15 cellular contexts compared by ENCODE assay signal in the genomic region with DNA sequence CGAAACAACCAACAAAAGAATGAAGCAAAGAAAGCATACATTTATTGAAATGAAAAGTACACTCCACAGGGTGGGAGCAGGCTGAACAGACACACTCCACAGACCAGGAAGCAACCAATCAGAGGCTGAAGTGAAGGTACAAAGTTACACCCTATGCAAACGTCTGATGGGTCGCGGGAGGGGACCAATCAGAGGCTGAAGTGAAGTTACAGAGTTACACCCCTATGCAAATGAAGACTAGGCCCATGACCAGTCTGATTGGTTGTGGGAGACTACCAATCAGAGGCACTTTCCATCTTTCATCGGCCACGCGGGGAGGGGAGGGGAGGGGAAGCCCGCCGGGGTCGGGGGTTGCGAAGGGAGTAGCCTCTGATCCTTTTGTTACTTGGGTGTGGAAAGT. TPM values are rescaled to one million over a fixed set of nuclear protein-coding genes. Genes with fewer than 3 reads are reported as not detected.
A peak's percentile ranks its signal among the peaks of the same experiment; 100 is the strongest.
DNase-seq lines count a peak whose midpoint lies in the region; TF ChIP-seq lines count a peak whose summit lies in the region.
"Had no signal": no experiment of that assay in that cellular context is flagged by ENCODE, and none has a peak within 500 bp of the region (broad histone marks: within the 10 kb centered on the region; RNA-seq: fewer than 3 reads in every experiment).

No MANE protein-coding gene starts in this region.

- no peak overlapping the region for H3K4me3 Mint-ChIP-seq in endodermal cell
- H3K4me3 Mint-ChIP-seq in osteocyte (ENCODE audit: unreplicated experiment), result peak overlapping the region; percentile 46

- H3K9me3 Mint-ChIP-seq in endodermal cell, result peaks cover 5% of the 10 kb centered on the region
- H3K9me3 Mint-ChIP-seq in osteocyte (ENCODE audit: unreplicated experiment), result no peaks in the 10 kb centered on the region

- no peak overlapping the region for H3K4me2 ChIP-seq in osteoblast (ENCODE audit: insufficient read depth, low read length)

- H3K9me3 ChIP-seq in endodermal cell (ENCODE audit: control insufficient read depth, low read length), result no peaks in the 10 kb centered on the region
- no peaks in the 10 kb centered on the region for H3K9me3 ChIP-seq in osteoblast (ENCODE audit: low read depth, low read length)
- H3K9me3 ChIP-seq: thyroid gland had no signal

- H3K36me3 Mint-ChIP-seq in endodermal cell (ENCODE audit: low read depth), result no peaks in the 10 kb centered on the region
- H3K36me3 Mint-ChIP-seq in osteocyte (ENCODE audit: unreplicated experiment), result no peaks in the 10 kb centered on the region

- 62 to 76% methylated on average over 3 to 9 of the region's 11 CpGs for WGBS in endodermal cell (ENCODE audit: insufficient coverage in 1 of 2, insufficient read length in 1 of 2), 2 experiments

- H2AFZ ChIP-seq in osteoblast (ENCODE audit: low read length), result no peak overlapping the region

- H3K36me3 ChIP-seq in endodermal cell (ENCODE audit: control insufficient read depth, insufficient read depth, low read length) (no peaks in the 10 kb centered on the region), osteoblast (ENCODE audit: insufficient read depth, low read length) (no peaks in the 10 kb centered on the region)

- H3K27me3 ChIP-seq in endodermal cell (ENCODE audit: control insufficient read depth, insufficient read depth, low read length, poor library complexity, severe bottlenecking) (no peaks in the 10 kb centered on the region), osteoblast (ENCODE audit: insufficient read depth, low read length) (no peaks in the 10 kb centered on the region)
- H3K27me3 ChIP-seq: thyroid gland had no signal

- TF ChIP-seq CTCF in endodermal cell (conservative IDR thresholded peaks at IDR 0.05), result no peak
- no peak for TF ChIP-seq CTCF in osteocyte (IDR thresholded peaks at IDR 0.05)
- TF ChIP-seq CTCF in osteoblast (IDR thresholded peaks at IDR 0.05; ENCODE audit: extremely low read depth, low read depth, low read length), result no peak

- no peaks in the 10 kb centered on the region for H4K20me1 ChIP-seq in osteoblast (ENCODE audit: insufficient read depth, low read length)

- H3K9ac ChIP-seq in endodermal cell (ENCODE audit: extremely low read depth, low read length, poor library complexity, severe bottlenecking), result no peak overlapping the region

- H3K4me1 ChIP-seq in endodermal cell (ENCODE audit: control insufficient read depth, insufficient read depth, low read length) (no peaks in the 10 kb centered on the region), osteoblast (ENCODE audit: insufficient read depth, low read length) (no peaks in the 10 kb centered on the region)
- H3K4me1 ChIP-seq: thyroid gland had no signal

- H3K27ac Mint-ChIP-seq in endodermal cell, result no peak overlapping the region
- H3K27ac Mint-ChIP-seq in osteocyte (ENCODE audit: unreplicated experiment), result peak overlapping the region; percentile 54

- no peak overlapping the region for H3K27ac ChIP-seq in endodermal cell (ENCODE audit: low read depth, low read length)
- H3K27ac ChIP-seq in osteoblast (ENCODE audit: low read depth, low read length), result no peak overlapping the region
- H3K27ac ChIP-seq: epithelial cell of prostate, SK-N-MC, thyroid gland had no signal

- H3K27me3 Mint-ChIP-seq in endodermal cell (ENCODE audit: insufficient read depth) (peaks cover 11% of the 10 kb centered on the region), osteocyte (ENCODE audit: unreplicated experiment) (peaks cover 14% of the 10 kb centered on the region)

- no peaks in the 10 kb centered on the region for H3K79me2 ChIP-seq in osteoblast (ENCODE audit: insufficient read depth, low read length)

- H3K4me1 Mint-ChIP-seq in endodermal cell, result no peaks in the 10 kb centered on the region
- H3K4me1 Mint-ChIP-seq in osteocyte (ENCODE audit: unreplicated experiment), result no peaks in the 10 kb centered on the region

- peak; percentile 46 for DNase-seq in DMS 273 (lab: John Stamatoyannopoulos, UW; ENCODE audit: unreplicated experiment)
- DNase-seq in DMS 273 treated with DMSO at 0.1 percent for 48 hours (lab: John Stamatoyannopoulos, UW), result no peak
- DNase-seq in NCI-H2029 treated with DMSO at 0.1 percent for 48 hours (lab: John Stamatoyannopoulos, UW), result peak; percentile 21
- DNase-seq in endodermal cell, result peak; percentile 82
- DNase-seq in osteocyte (ENCODE audit: extremely low spot score, unreplicated experiment), result no peak
- DNase-seq in epidermal melanocyte (ENCODE audit: insufficient read length, low spot score), result no peak
- no peak for DNase-seq in NCI-H1694 (lab: John Stamatoyannopoulos, UW)
- no peak for DNase-seq in osteoblast (ENCODE audit: insufficient read length, low spot score, missing footprints)
- DNase-seq: 8988T; activated CD4-positive, alpha-beta T cell treated with anti-CD3 and anti-CD28 coated beads for 1 hour; Kasumi-1; NCI-H446; thyroid gland had no signal

- H3K4me3 ChIP-seq in endodermal cell (ENCODE audit: low read length) (no peak overlapping the region), osteoblast (ENCODE audit: insufficient read depth, low read length) (no peak overlapping the region)
- H3K4me3 ChIP-seq: SK-N-MC, thyroid gland had no signal

RNA-seq across cellular contexts. Expression of a gene that starts 12.4 kb away (rescaled TPM):
- 100 to 1,000 TPM; 356 to 387 TPM for total RNA-seq in endodermal cell
- polyA plus RNA-seq in endodermal cell (2013, experiment 1 of 2), result 327 TPM
- 284 TPM for polyA plus RNA-seq in endodermal cell (2013, experiment 2 of 2)
- 161 and 172 TPM in 2 replicates for total RNA-seq in osteocyte
- total RNA-seq in osteoblast, result 69.0 and 87.2 TPM in 2 replicates

RNA-seq across cellular contexts. Expression of a gene that starts 24.6 kb away (rescaled TPM):
- total RNA-seq in endodermal cell (10 to 100 TPM; 21.8 to 37.7 TPM), osteocyte (31.7 and 34.0 TPM in 2 replicates), osteoblast (17.1 and 19.5 TPM in 2 replicates)
- 32.8 TPM for polyA plus RNA-seq in endodermal cell (2013, experiment 1 of 2)
- 27.3 TPM for polyA plus RNA-seq in endodermal cell (2013, experiment 2 of 2)

Comparison
In these comparisons a context has a peak if more than half of its experiments do, and no peak if none do; other contexts are left out.
1. DNase-seq: peak in DMS 273 (single experiment), NCI-H2029 treated with DMSO at 0.1 percent for 48 hours (single experiment) and endodermal cell (single experiment); none in DMS 273 treated with DMSO at 0.1 percent for 48 hours (single experiment), osteocyte (single experiment), epidermal melanocyte (single experiment), NCI-H1694 (single experiment) and osteoblast (single experiment).